In the genomic region with DNA sequence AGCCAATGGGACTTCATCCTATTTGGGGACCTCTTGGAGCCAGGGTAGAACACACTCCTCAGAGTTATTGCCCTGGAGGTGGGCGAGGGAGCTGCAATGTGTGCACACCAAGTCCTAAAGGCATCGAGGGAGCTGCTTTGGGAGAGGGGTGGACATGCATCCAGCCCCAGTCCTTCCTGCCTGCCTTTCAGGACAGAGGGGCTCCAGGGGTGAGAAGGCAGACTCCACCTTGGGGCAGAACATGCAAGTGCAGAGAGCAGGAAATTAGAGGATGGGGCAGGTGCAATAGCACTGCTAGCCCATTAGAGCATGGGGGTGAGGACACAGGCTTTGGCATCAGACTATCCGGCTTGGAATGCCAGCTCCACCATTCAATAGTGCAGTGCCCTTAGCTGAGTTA, we compare ENCODE assay signal across 23 cellular contexts.
DNase-seq lines count a peak whose midpoint lies in the region; ATAC-seq and TF ChIP-seq lines count a peak whose summit lies in the region.
"Had no signal": no experiment of that assay in that cellular context is flagged by ENCODE, and none has a peak within 500 bp of the region (broad histone marks: within the 10 kb centered on the region; RNA-seq: fewer than 3 reads in every experiment).

No MANE protein-coding gene starts in this region.

- CTCF ChIA-PET in WTC11 (lab: Charles Lee), result interaction anchor here (0.6 to 1.9 kb wide), 10 partner anchors 8 to 165 kb away, joined by 3 to 8 read pairs (median 3); no protein-coding TSS in a partner anchor

- POLR2A ChIA-PET in WTC11 (lab: Charles Lee), result no interaction called here

- WGBS in iPS DF 6.9 (ENCODE audit: insufficient coverage, insufficient read length), result no CpG with 5 or more reads among the region's 3 CpGs

- no peak overlapping the region for H3K4me3 ChIP-seq in iPS DF 6.9 (ENCODE audit: low read length)
- H3K4me3 ChIP-seq: BLaER1, HAP-1, PC-9, SJCRH30 had no signal

- no peaks in the 10 kb centered on the region for H3K36me3 ChIP-seq in iPS DF 6.9 (ENCODE audit: control insufficient read depth, insufficient read depth, low read length)
- H3K36me3 ChIP-seq: BLaER1, HAP-1, SJCRH30 had no signal

- peaks cover 37% of the 10 kb centered on the region for H3K4me1 Mint-ChIP-seq in WTC11
- no peaks in the 10 kb centered on the region for H3K4me1 Mint-ChIP-seq in progenitor cell of endocrine pancreas (ENCODE audit: low read depth)

- no peak overlapping the region for H3K27ac ChIP-seq in iPS DF 6.9 (ENCODE audit: low read length)
- H3K27ac ChIP-seq: BLaER1, PC-9, SJCRH30 had no signal

- H3K4me1 ChIP-seq in iPS DF 6.9 (ENCODE audit: control insufficient read depth, insufficient read depth, low read length), result peaks cover 2% of the 10 kb centered on the region; the same call in 1 of the 2 replicates
- H3K4me1 ChIP-seq: BLaER1, HAP-1, SJCRH30 had no signal

- 0 out of 2 replicates have a peak, but pooled peaks cover 5% of the 10 kb centered on the region for H3K9me3 Mint-ChIP-seq in WTC11
- no peaks in the 10 kb centered on the region for H3K9me3 Mint-ChIP-seq in progenitor cell of endocrine pancreas (ENCODE audit: low read depth)

- H3K36me3 Mint-ChIP-seq in WTC11 (no peaks in the 10 kb centered on the region), progenitor cell of endocrine pancreas (ENCODE audit: insufficient read depth) (no peaks in the 10 kb centered on the region)

- H3K4me3 Mint-ChIP-seq in WTC11 (no peak overlapping the region), progenitor cell of endocrine pancreas (ENCODE audit: low read depth) (no peak overlapping the region)
- H3K4me3 Mint-ChIP-seq: CD4-positive, alpha-beta T cell had no signal

- no peaks in the 10 kb centered on the region for H3K9me3 ChIP-seq in iPS DF 6.9 (ENCODE audit: control insufficient read depth, insufficient read depth, low read length)
- H3K9me3 ChIP-seq: BLaER1, HAP-1, SJCRH30 had no signal

- ATAC-seq in WTC11 (peak; percentile 93), GM18868 (IDR thresholded peaks at IDR 0.05; ENCODE audit: unreplicated experiment) (no peak)
- ATAC-seq: Right ventricle myocardium inferior, SK-N-SH treated with all-trans-retinoic acid at 6 μM for 48 hours had no signal

- TF ChIP-seq CTCF in GM12872 (IDR thresholded peaks at IDR 0.05; ENCODE audit: insufficient read depth, low read depth, low read length), result 0 out of 3 replicates have a peak, but pooled peaks have one; percentile 6
- TF ChIP-seq CTCF in WTC11 (IDR thresholded peaks at IDR 0.05), result 0 out of 2 replicates have a peak, but pooled peaks have one; percentile 9
- TF ChIP-seq CTCF in progenitor cell of endocrine pancreas (IDR thresholded peaks at IDR 0.05; ENCODE audit: unreplicated experiment), result peak; percentile 12

- no peaks in the 10 kb centered on the region for H3K27me3 ChIP-seq in iPS DF 6.9 (ENCODE audit: control insufficient read depth, insufficient read depth, low read length)
- H3K27me3 ChIP-seq: BLaER1, SJCRH30 had no signal

- H3K27ac Mint-ChIP-seq in WTC11, result no peak overlapping the region
- H3K27ac Mint-ChIP-seq in progenitor cell of endocrine pancreas, result no peak overlapping the region
- H3K27ac Mint-ChIP-seq: CD4-positive, alpha-beta T cell had no signal

- DNase-seq in WTC11 (ENCODE audit: low spot score), result peak; percentile 53
- peak; percentile 33 for DNase-seq in iPS DF 6.9 (ENCODE audit: low read depth, low spot score)
- no peak for DNase-seq in progenitor cell of endocrine pancreas (ENCODE audit: low spot score, unreplicated experiment)
- no peak for DNase-seq in glomerular visceral epithelial cell (ENCODE audit: extremely low spot score)
- no peak for DNase-seq in dedifferentiated amniotic fluid mesenchymal stem cell (ENCODE audit: extremely low spot score)
- DNase-seq: CD4-positive, alpha-beta T cell; KBM-7; NCI-H1105 treated with DMSO at 0.1 percent for 48 hours; NCI-H146; NCI-H1930; NCI-H2107; NCI-H446; NCI-H524 treated with DMSO at 0.1 percent for 48 hours; NCI-H82; NK-92 treated with Interleukin-12 subunit alpha and Interleukin-12 subunit beta, amount 100 ng/mL, for 24 hours; PC-9; SJCRH30 had no signal

- H3K27me3 Mint-ChIP-seq in WTC11 (ENCODE audit: low read depth) (no peaks in the 10 kb centered on the region; the same call in 1 of the 2 replicates), progenitor cell of endocrine pancreas (peaks cover 40% of the 10 kb centered on the region)

TF ChIP-seq in WTC11, 78 proteins besides CTCF, POLR2A, EP300 and RAD21:
- TF ChIP-seq, protein P1, sequence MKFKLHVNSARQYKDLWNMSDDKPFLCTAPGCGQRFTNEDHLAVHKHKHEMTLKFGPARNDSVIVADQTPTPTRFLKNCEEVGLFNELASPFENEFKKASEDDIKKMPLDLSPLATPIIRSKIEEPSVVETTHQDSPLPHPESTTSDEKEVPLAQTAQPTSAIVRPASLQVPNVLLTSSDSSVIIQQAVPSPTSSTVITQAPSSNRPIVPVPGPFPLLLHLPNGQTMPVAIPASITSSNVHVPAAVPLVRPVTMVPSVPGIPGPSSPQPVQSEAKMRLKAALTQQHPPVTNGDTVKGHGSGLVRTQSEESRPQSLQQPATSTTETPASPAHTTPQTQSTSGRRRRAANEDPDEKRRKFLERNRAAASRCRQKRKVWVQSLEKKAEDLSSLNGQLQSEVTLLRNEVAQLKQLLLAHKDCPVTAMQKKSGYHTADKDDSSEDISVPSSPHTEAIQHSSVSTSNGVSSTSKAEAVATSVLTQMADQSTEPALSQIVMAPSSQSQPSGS (CRISPR knock-in tag; IDR thresholded peaks at IDR 0.05; ENCODE audit: borderline replicate concordance, low read depth), result no peak
- TF ChIP-seq, protein P2, sequence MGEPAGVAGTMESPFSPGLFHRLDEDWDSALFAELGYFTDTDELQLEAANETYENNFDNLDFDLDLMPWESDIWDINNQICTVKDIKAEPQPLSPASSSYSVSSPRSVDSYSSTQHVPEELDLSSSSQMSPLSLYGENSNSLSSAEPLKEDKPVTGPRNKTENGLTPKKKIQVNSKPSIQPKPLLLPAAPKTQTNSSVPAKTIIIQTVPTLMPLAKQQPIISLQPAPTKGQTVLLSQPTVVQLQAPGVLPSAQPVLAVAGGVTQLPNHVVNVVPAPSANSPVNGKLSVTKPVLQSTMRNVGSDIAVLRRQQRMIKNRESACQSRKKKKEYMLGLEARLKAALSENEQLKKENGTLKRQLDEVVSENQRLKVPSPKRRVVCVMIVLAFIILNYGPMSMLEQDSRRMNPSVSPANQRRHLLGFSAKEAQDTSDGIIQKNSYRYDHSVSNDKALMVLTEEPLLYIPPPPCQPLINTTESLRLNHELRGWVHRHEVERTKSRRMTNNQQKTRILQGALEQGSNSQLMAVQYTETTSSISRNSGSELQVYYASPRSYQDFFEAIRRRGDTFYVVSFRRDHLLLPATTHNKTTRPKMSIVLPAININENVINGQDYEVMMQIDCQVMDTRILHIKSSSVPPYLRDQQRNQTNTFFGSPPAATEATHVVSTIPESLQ (CRISPR knock-in tag; IDR thresholded peaks at IDR 0.05), result no peak

Comparison
In these comparisons a context has a peak if more than half of its experiments do, and no peak if none do; other contexts are left out.
1. DNase-seq: peak in WTC11 (single experiment) and iPS DF 6.9 (single experiment); none in progenitor cell of endocrine pancreas (single experiment), glomerular visceral epithelial cell (single experiment) and dedifferentiated amniotic fluid mesenchymal stem cell (single experiment).
2. Peak in every context shown above with its lines, with median percentiles within 50 percentile points of each other: CTCF ChIP-seq.